Comparison of ENCODE assay signal across 14 cellular contexts in the genomic region with DNA sequence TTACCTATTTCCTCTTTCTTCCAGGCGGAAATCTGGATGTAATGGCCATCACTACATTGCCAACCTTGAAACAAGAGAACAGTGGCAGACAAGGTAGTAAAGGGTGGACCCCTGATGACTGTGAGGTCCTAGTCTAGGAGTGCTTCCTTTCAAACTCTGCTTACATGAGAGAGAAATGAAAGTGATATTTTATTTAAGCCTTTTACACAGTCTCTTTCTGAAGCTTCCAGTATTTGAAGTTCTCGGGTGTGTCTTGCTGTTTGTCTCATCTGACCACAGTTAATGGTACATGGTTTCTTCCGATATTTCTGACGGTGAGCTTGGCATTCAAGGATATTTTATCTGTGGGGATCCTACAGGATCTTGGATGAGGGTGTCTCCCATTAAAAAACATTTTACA.
DNase-seq lines count a peak whose midpoint lies in the region; ATAC-seq and TF ChIP-seq lines count a peak whose summit lies in the region.
"Had no signal": no experiment of that assay in that cellular context is flagged by ENCODE, and none has a peak within 500 bp of the region (broad histone marks: within the 10 kb centered on the region; RNA-seq: fewer than 3 reads in every experiment).

No MANE protein-coding gene starts in this region.

- peak overlapping the region; percentile 8 to 61 (median 57) for H3K27ac Mint-ChIP-seq in nephron
- H3K27ac Mint-ChIP-seq in GM23338, result no peak overlapping the region

- peak overlapping the region; percentile 46 for H3K4me2 ChIP-seq in OCI-LY3 (ENCODE audit: low read length)
- H3K4me2 ChIP-seq in GM23338, result no peak overlapping the region
- no peak overlapping the region for H3K4me2 ChIP-seq in PC-9

- TF ChIP-seq CTCF in OCI-LY3 (IDR thresholded peaks at IDR 0.05; ENCODE audit: low read depth, low read length) (no peak), nephron (IDR thresholded peaks at IDR 0.05; ENCODE audit: unreplicated experiment in 3 of 3) (no peak), GM23338 (conservative IDR thresholded peaks at IDR 0.05; ENCODE audit: low read depth in 2 of 2) (no peak), RWPE1 (conservative IDR thresholded peaks at IDR 0.05; ENCODE audit: low read depth) (no peak), PC-9 (conservative IDR thresholded peaks at IDR 0.05) (no peak)

- CTCF ChIA-PET in RWPE1 (lab: Yijun Ruan, JAX), result no interaction called here
- CTCF ChIA-PET in PC-9 (lab: Charles Lee), result no interaction called here

- H4K20me1 ChIP-seq in OCI-LY3 (ENCODE audit: insufficient read depth, low read length) (no peaks in the 10 kb centered on the region; the same call in 1 of the 2 replicates), GM23338 (replicated peaks; ENCODE audit: insufficient read depth) (peaks cover 19% of the 10 kb centered on the region), PC-9 (ENCODE audit: insufficient read depth) (no peaks in the 10 kb centered on the region)

- no peaks in the 10 kb centered on the region for H3K9me3 Mint-ChIP-seq in nephron
- no peaks in the 10 kb centered on the region for H3K9me3 Mint-ChIP-seq in GM23338

- H3K27ac ChIP-seq in OCI-LY3 (ENCODE audit: low read length) (no peak overlapping the region), GM23338 (ENCODE audit: low read depth) (no peak overlapping the region), RWPE1 (no peak overlapping the region), PC-9 (no peak overlapping the region)
- H3K27ac ChIP-seq: sigmoid colon had no signal

- POLR2A ChIA-PET in RWPE1 (lab: Yijun Ruan, JAX; ENCODE audit: low non-redundant PET), result no interaction called here
- POLR2A ChIA-PET in PC-9 (lab: Charles Lee; ENCODE audit: unreplicated experiment), result interaction anchor here (0.5 to 0.6 kb wide), 2 partner anchors 61 to 97 kb away, joined by 4 to 7 read pairs; no protein-coding TSS in a partner anchor

- ATAC-seq in GM18861 (IDR thresholded peaks at IDR 0.05; ENCODE audit: unreplicated experiment), result peak; percentile 48
- ATAC-seq in GM21515 (IDR thresholded peaks at IDR 0.05; ENCODE audit: unreplicated experiment), result peak; percentile 56
- no peak for ATAC-seq in GM23338
- no peak for ATAC-seq in GM19455 (IDR thresholded peaks at IDR 0.05; ENCODE audit: unreplicated experiment)

- H3K36me3 ChIP-seq in OCI-LY3 (replicated peaks; ENCODE audit: low read depth, low read length) (no peaks in the 10 kb centered on the region), GM23338 (ENCODE audit: insufficient read depth) (no peaks in the 10 kb centered on the region), PC-9 (ENCODE audit: low read depth) (no peaks in the 10 kb centered on the region)
- H3K36me3 ChIP-seq: sigmoid colon had no signal

- no TSS peak for BruUV-seq in PC-9 (replicated peaks; lab: Mats Ljungman, UMichigan)

- H3K4me3 ChIP-seq in OCI-LY3 (ENCODE audit: low read length) (peak overlapping the region; percentile 4; the same call in 1 of the 2 replicates), GM23338 (no peak overlapping the region), PC-9 (no peak overlapping the region)
- H3K4me3 ChIP-seq: sigmoid colon had no signal

- H3K4me1 Mint-ChIP-seq in nephron, result peaks cover 41% of the 10 kb centered on the region
- no peaks in the 10 kb centered on the region; the same call in 1 of the 3 replicates for H3K4me1 Mint-ChIP-seq in GM23338

- no peak overlapping the region for H2AFZ ChIP-seq in OCI-LY3 (ENCODE audit: low read depth, low read length)
- no peak overlapping the region for H2AFZ ChIP-seq in GM23338
- no peak overlapping the region for H2AFZ ChIP-seq in PC-9

- H3K4me3 Mint-ChIP-seq in nephron, result no peak overlapping the region
- H3K4me3 Mint-ChIP-seq in GM23338, result no peak overlapping the region

- H3K27me3 ChIP-seq in OCI-LY3 (ENCODE audit: low read depth, low read length) (no peaks in the 10 kb centered on the region), GM23338 (ENCODE audit: insufficient read depth) (no peaks in the 10 kb centered on the region), PC-9 (ENCODE audit: insufficient read depth, low read depth) (no peaks in the 10 kb centered on the region)
- H3K27me3 ChIP-seq: sigmoid colon had no signal

- H3F3A ChIP-seq in GM23338 (replicated peaks; ENCODE audit: low read depth) (no peaks in the 10 kb centered on the region), PC-9 (ENCODE audit: insufficient read depth, low read depth) (no peaks in the 10 kb centered on the region)

- peaks cover 29% of the 10 kb centered on the region for H3K36me3 Mint-ChIP-seq in nephron (ENCODE audit: low read depth)
- peaks cover 9% of the 10 kb centered on the region; the same call in 2 of the 3 replicates for H3K36me3 Mint-ChIP-seq in GM23338 (ENCODE audit: low read depth)

- H3K79me2 ChIP-seq in OCI-LY3 (ENCODE audit: low read length) (no peaks in the 10 kb centered on the region), GM23338 (replicated peaks; ENCODE audit: insufficient read depth) (peaks cover 48% of the 10 kb centered on the region), PC-9 (ENCODE audit: low read depth) (no peaks in the 10 kb centered on the region)

- DNase-seq in GM23338 (ENCODE audit: low spot score) (no peak), RWPE1 (ENCODE audit: low spot score) (no peak), PC-9 (no peak)
- DNase-seq: dermis blood vessel endothelial cell, DMS53, mesendoderm, MM.1S, NCI-H524, sigmoid colon had no signal

- H3K9me2 ChIP-seq in GM23338 (ENCODE audit: insufficient read depth) (no peaks in the 10 kb centered on the region), PC-9 (ENCODE audit: insufficient read depth) (no peaks in the 10 kb centered on the region)

- no peak overlapping the region for H3K9ac ChIP-seq in OCI-LY3 (ENCODE audit: low read length)

- intact Hi-C loops in PC-9 (cut with micrococcal nuclease; ENCODE audit: unreplicated experiment), result no loop called here

- H3K9me3 ChIP-seq in OCI-LY3 (ENCODE audit: insufficient read depth, low read length), result no peaks in the 10 kb centered on the region
- H3K9me3 ChIP-seq in PC-9 (ENCODE audit: insufficient read depth, low read depth), result no peaks in the 10 kb centered on the region
- H3K9me3 ChIP-seq: sigmoid colon had no signal

- no peaks in the 10 kb centered on the region for H3K27me3 Mint-ChIP-seq in nephron (ENCODE audit: low read depth)
- H3K27me3 Mint-ChIP-seq in GM23338 (ENCODE audit: insufficient read depth, low read depth, poor library complexity), result peaks cover 8% of the 10 kb centered on the region

- H3K4me1 ChIP-seq in OCI-LY3 (ENCODE audit: low read length), result peaks cover 18% of the 10 kb centered on the region
- H3K4me1 ChIP-seq in GM23338 (ENCODE audit: insufficient read depth), result 0 out of 2 replicates have a peak, but pooled peaks cover 2% of the 10 kb centered on the region
- no peaks in the 10 kb centered on the region for H3K4me1 ChIP-seq in PC-9 (replicated peaks; ENCODE audit: insufficient read depth)

TF ChIP-seq in GM23338, 12 proteins besides CTCF, POLR2A, EP300 and RAD21 (continues in another document):
- no peak for TF ChIP-seq EZH2phosphoT487 (IDR thresholded peaks at IDR 0.05; ENCODE audit: unreplicated experiment)
- TF ChIP-seq STAT1 (IDR thresholded peaks at IDR 0.05; ENCODE audit: unreplicated experiment), result no peak
- TF ChIP-seq CREB1 (CRISPR knock-in tag; IDR thresholded peaks at IDR 0.05; ENCODE audit: low read depth), result no peak

Comparison
In these comparisons a context has a peak if more than half of its experiments do, and no peak if none do; other contexts are left out.
1. ATAC-seq: peak in GM18861 (single experiment) and GM21515 (single experiment); none in GM23338 (single experiment) and GM19455 (single experiment).